Comparison of ENCODE assay signal across 8 cellular contexts in genomic region chr4:55345980-55346850, GRCh38. TPM values are rescaled to one million over a fixed set of nuclear protein-coding genes. Genes with fewer than 3 reads are reported as not detected.
DNase-seq lines count a peak whose midpoint lies in the region; ATAC-seq and TF ChIP-seq lines count a peak whose summit lies in the region.

SRD5A3 (plus strand) TSS chr4:55346242; CDS start chr4:55346337, 95 bp downstream.

- intact Hi-C loops in CD8-positive, alpha-beta T cell (cut with DNase I, micrococcal nuclease), result loop anchor here (1.0 to 10.0 kb wide), 12 partner anchors 49 to 1281 kb away; partner anchors contain the start of genes EXOC1 (in 2 of the 2), CEP135 (in 1 of the 2), CHIC2 (in 1 of the 2) and CLOCK (in 1 of the 2)
- intact Hi-C loops in activated CD8-positive, alpha-beta T cell treated with anti-CD3 and anti-CD28 coated beads for 36 hours (cut with micrococcal nuclease), result loop anchor here (2.0 to 5.0 kb wide), 2 partner anchors 49 to 206 kb away; partner anchors contain the start of gene TMEM165

- TF ChIP-seq CTCF in CD8-positive, alpha-beta T cell (IDR thresholded peaks at IDR 0.05), result peak; percentile 97
- peak; percentile 98 for TF ChIP-seq CTCF in activated CD8-positive, alpha-beta T cell treated with anti-CD3 and anti-CD28 coated beads for 36 hours (IDR thresholded peaks at IDR 0.05)

- peaks cover 9% of the 10 kb centered on the region for H3K4me1 ChIP-seq in CD8-positive, alpha-beta T cell (ENCODE audit: insufficient read depth, low read length)

- H3K27ac Mint-ChIP-seq in CD8-positive, alpha-beta T cell, result peak within 1 kb of the TSS; percentile 85
- H3K27ac Mint-ChIP-seq in activated CD8-positive, alpha-beta T cell treated with anti-CD3 and anti-CD28 coated beads for 36 hours, result peak within 1 kb of the TSS; percentile 91

- H3K36me3 Mint-ChIP-seq in CD8-positive, alpha-beta T cell, result peaks cover 2% of the 10 kb centered on the region
- H3K36me3 Mint-ChIP-seq in activated CD8-positive, alpha-beta T cell treated with anti-CD3 and anti-CD28 coated beads for 36 hours (ENCODE audit: low read depth), result no peaks in the 10 kb centered on the region

- H3K4me3 Mint-ChIP-seq in CD8-positive, alpha-beta T cell, result peak within 1 kb of the TSS; percentile 86
- H3K4me3 Mint-ChIP-seq in activated CD8-positive, alpha-beta T cell treated with anti-CD3 and anti-CD28 coated beads for 36 hours, result peak within 1 kb of the TSS; percentile 83

- H3K4me1 Mint-ChIP-seq in CD8-positive, alpha-beta T cell (ENCODE audit: low read depth), result peaks cover 14% of the 10 kb centered on the region
- peaks cover 21% of the 10 kb centered on the region for H3K4me1 Mint-ChIP-seq in activated CD8-positive, alpha-beta T cell treated with anti-CD3 and anti-CD28 coated beads for 36 hours (ENCODE audit: low read depth)

- peak; percentile 57 to 89 (median 74) for DNase-seq in CD8-positive, alpha-beta T cell
- DNase-seq in NCI-H774 (lab: John Stamatoyannopoulos, UW), result peak; percentile 78
- DNase-seq in activated CD8-positive, alpha-beta T cell treated with anti-CD3 and anti-CD28 coated beads for 36 hours, result peak; percentile 83
- DNase-seq in effector CD4-positive, alpha-beta T cell, result peak; percentile 67
- DNase-seq in lung microvascular endothelial cell (ENCODE audit: low read depth in 2 of 2), result peak; percentile 87 to 92
- DNase-seq in stimulated activated CD8-positive, alpha-beta memory T cell treated with anti-CD3 and anti-CD28 coated beads, Interleukin-12 subunit alpha, Interleukin-12 subunit beta, amount 100 ng/mL, for 1 hour (ENCODE audit: low read depth), result peak; percentile 61

- H3K36me3 ChIP-seq in CD8-positive, alpha-beta T cell (ENCODE audit: insufficient read depth, low read length), result no peaks in the 10 kb centered on the region

- H3K9me3 Mint-ChIP-seq in CD8-positive, alpha-beta T cell, result no peaks in the 10 kb centered on the region
- peaks cover 4% of the 10 kb centered on the region for H3K9me3 Mint-ChIP-seq in activated CD8-positive, alpha-beta T cell treated with anti-CD3 and anti-CD28 coated beads for 36 hours

- no peaks in the 10 kb centered on the region for H3K27me3 Mint-ChIP-seq in CD8-positive, alpha-beta T cell (ENCODE audit: low read depth)
- no peaks in the 10 kb centered on the region for H3K27me3 Mint-ChIP-seq in activated CD8-positive, alpha-beta T cell treated with anti-CD3 and anti-CD28 coated beads for 36 hours

- H3K27me3 ChIP-seq in CD8-positive, alpha-beta T cell (ENCODE audit: insufficient read depth, low read length), result no peaks in the 10 kb centered on the region

- H3K27ac ChIP-seq in CD8-positive, alpha-beta T cell (ENCODE audit: low read depth, low read length), result peak within 1 kb of the TSS; percentile 64

- POLR2A ChIA-PET in CD8-positive, alpha-beta T cell (lab: Charles Lee), result interaction anchor here (0.7 to 2.4 kb wide), 4 partner anchors 49 to 1633 kb away, joined by 3 to 12 read pairs (median 6); partner anchors contain the start of gene TMEM165
- POLR2A ChIA-PET in activated CD8-positive, alpha-beta T cell treated with anti-CD3 and anti-CD28 coated beads for 36 hours (lab: Charles Lee), result interaction anchor here (0.7 to 2.7 kb wide), 5 partner anchors 10 to 100 kb away, joined by 4 to 10 read pairs (median 5); partner anchors contain the start of gene TMEM165

- peak; percentile 85 for ATAC-seq in CD8-positive, alpha-beta T cell
- ATAC-seq in GM19351 (IDR thresholded peaks at IDR 0.05; ENCODE audit: unreplicated experiment) (peak; percentile 90), HG03469 (IDR thresholded peaks at IDR 0.05; ENCODE audit: unreplicated experiment) (peak; percentile 87)
- ATAC-seq in activated CD8-positive, alpha-beta T cell treated with anti-CD3 and anti-CD28 coated beads for 36 hours, result peak; percentile 89

- H3K9me3 ChIP-seq in CD8-positive, alpha-beta T cell (ENCODE audit: low read length), result no peaks in the 10 kb centered on the region

- CTCF ChIA-PET in CD8-positive, alpha-beta T cell (lab: Charles Lee), result interaction anchor here (0.7 to 2.7 kb wide), 37 partner anchors 9 to 521 kb away, joined by 3 to 18 read pairs (median 4); partner anchors contain the start of gene CLOCK
- CTCF ChIA-PET in activated CD8-positive, alpha-beta T cell treated with anti-CD3 and anti-CD28 coated beads for 36 hours (lab: Charles Lee), result interaction anchor here (0.6 to 4.8 kb wide), 40 partner anchors 9 to 603 kb away, joined by 3 to 28 read pairs (median 4); partner anchors contain the start of genes CEP135 and TMEM165

- peak within 1 kb of the TSS; percentile 88 for H3K4me3 ChIP-seq in CD8-positive, alpha-beta T cell (ENCODE audit: low read depth, low read length)

RNA-seq across cellular contexts. Expression of gene SRD5A3, which starts in this region (rescaled TPM):
- total RNA-seq in CD8-positive, alpha-beta T cell, result 1 to 10 TPM; 1.1 TPM
- total RNA-seq in activated CD8-positive, alpha-beta T cell treated with anti-CD3 and anti-CD28 coated beads for 36 hours, result 10 to 100 TPM; 12.9 to 15.9 TPM
- 9.1 and 10.0 TPM in 2 replicates for total RNA-seq in lung microvascular endothelial cell

Comparison
In these comparisons a context has a peak if more than half of its experiments do, and no peak if none do; other contexts are left out.
1. Peak in every context shown above with its lines: DNase-seq, ATAC-seq, H3K4me3 ChIP-seq and H3K27ac ChIP-seq.